Comparison of ENCODE assay signal across 22 cellular contexts in genomic region chr11:117087446-117087845, GRCh38. TPM values are rescaled to one million over a fixed set of nuclear protein-coding genes. Genes with fewer than 3 reads are reported as not detected.
A peak's percentile ranks its signal among the peaks of the same experiment; 100 is the strongest.
DNase-seq lines count a peak whose midpoint lies in the region; ATAC-seq, FAIRE-seq and TF ChIP-seq lines count a peak whose summit lies in the region.
"Had no signal": no experiment of that assay in that cellular context is flagged by ENCODE, and none has a peak within 500 bp of the region (broad histone marks: within the 10 kb centered on the region; RNA-seq: fewer than 3 reads in every experiment).

No MANE protein-coding gene starts in this region.

- CTCF ChIA-PET in CD8-positive, alpha-beta T cell (lab: Charles Lee): interaction anchor here (1.0 kb wide), 1 partner anchor 207 kb away, joined by 3 read pairs; no protein-coding TSS in a partner anchor

- no peaks in the 10 kb centered on the region for H3K9me3 ChIP-seq in CD8-positive, alpha-beta T cell (ENCODE audit: low read length)
- H3K9me3 ChIP-seq in astrocyte (ENCODE audit: insufficient read depth, low read depth, low read length): no peaks in the 10 kb centered on the region
- no peaks in the 10 kb centered on the region for H3K9me3 ChIP-seq in suprapubic skin
- H3K9me3 ChIP-seq: body of pancreas, colonic mucosa, heart left ventricle, transverse colon had no signal

- no peaks in the 10 kb centered on the region for H3K36me3 ChIP-seq in CD8-positive, alpha-beta T cell (ENCODE audit: insufficient read depth, low read length)
- H3K36me3 ChIP-seq in astrocyte (ENCODE audit: insufficient read depth, low read length) (no peaks in the 10 kb centered on the region), suprapubic skin (no peaks in the 10 kb centered on the region)
- H3K36me3 ChIP-seq: colonic mucosa, heart left ventricle, transverse colon had no signal

- H3K4me3 ChIP-seq in CD8-positive, alpha-beta T cell (ENCODE audit: low read depth, low read length): no peak overlapping the region
- H3K4me3 ChIP-seq in astrocyte (ENCODE audit: insufficient read depth, low read depth, low read length) (no peak overlapping the region), suprapubic skin (no peak overlapping the region)
- H3K4me3 ChIP-seq: body of pancreas, colonic mucosa, heart left ventricle, skin epidermis, transverse colon had no signal

- intact Hi-C loops in CD8-positive, alpha-beta T cell (cut with DNase I, micrococcal nuclease): no loop called here

- peaks cover 70% of the 10 kb centered on the region for H3K4me1 Mint-ChIP-seq in CD8-positive, alpha-beta T cell (ENCODE audit: low read depth)
- H3K4me1 Mint-ChIP-seq in IgD-negative memory B cell: peaks cover 51 to 63% (median 55%) of the 10 kb centered on the region in 3 donors
- peaks cover 36% of the 10 kb centered on the region for H3K4me1 Mint-ChIP-seq in astrocyte (ENCODE audit: low read depth, unreplicated experiment)
- H3K4me1 Mint-ChIP-seq in naive thymus-derived CD8-positive, alpha-beta T cell: peaks cover 33 to 81% (median 76%) of the 10 kb centered on the region in 4 donors

- no peak for TF ChIP-seq POLR2A in suprapubic skin (IDR thresholded peaks at IDR 0.05)

- H3K9ac ChIP-seq in astrocyte (ENCODE audit: low read length): no peak overlapping the region

- H3K27me3 Mint-ChIP-seq in CD8-positive, alpha-beta T cell (ENCODE audit: low read depth): no peaks in the 10 kb centered on the region
- H3K27me3 Mint-ChIP-seq in IgD-negative memory B cell (no peaks in the 10 kb centered on the region), astrocyte (ENCODE audit: low read depth, unreplicated experiment) (no peaks in the 10 kb centered on the region)
- no peaks in the 10 kb centered on the region for H3K27me3 Mint-ChIP-seq in naive thymus-derived CD8-positive, alpha-beta T cell
- H3K27me3 Mint-ChIP-seq: stimulated activated naive B cell treated with anti-CD40 and anti-IgM and Interleukin-4, amounts not matched to agents 10 μg/mL and 1 μg/mL and 100 μg/mL, for 72 hours had no signal

- H3K27me3 ChIP-seq in CD8-positive, alpha-beta T cell (ENCODE audit: insufficient read depth, low read length): no peaks in the 10 kb centered on the region
- no peaks in the 10 kb centered on the region for H3K27me3 ChIP-seq in astrocyte (ENCODE audit: insufficient read depth, low read length)
- H3K27me3 ChIP-seq in suprapubic skin: no peaks in the 10 kb centered on the region
- H3K27me3 ChIP-seq: body of pancreas, colonic mucosa, heart left ventricle, transverse colon had no signal

- TF ChIP-seq CTCF in CD8-positive, alpha-beta T cell (IDR thresholded peaks at IDR 0.05): no peak
- no peak for TF ChIP-seq CTCF in astrocyte (IDR thresholded peaks at IDR 0.05; ENCODE audit: insufficient read depth, low read depth, low read length)
- TF ChIP-seq CTCF in suprapubic skin (IDR thresholded peaks at IDR 0.05): no peak

- no peak for TF ChIP-seq EP300 in suprapubic skin (IDR thresholded peaks at IDR 0.05)

- no peak overlapping the region for H3K4me2 ChIP-seq in astrocyte (ENCODE audit: low read length)

- H2AFZ ChIP-seq in astrocyte (ENCODE audit: low read depth, low read length): no peak overlapping the region

- H3K4me1 ChIP-seq in CD8-positive, alpha-beta T cell (ENCODE audit: insufficient read depth, low read length): peaks cover 25% of the 10 kb centered on the region
- H3K4me1 ChIP-seq in astrocyte (ENCODE audit: insufficient read depth, low read length) (no peaks in the 10 kb centered on the region), suprapubic skin (peaks cover 22% of the 10 kb centered on the region)
- H3K4me1 ChIP-seq: colonic mucosa had no signal

- 59% methylated on average over 3 of the region's 3 CpGs for WGBS in suprapubic skin

- peaks cover 13% of the 10 kb centered on the region for H3K36me3 Mint-ChIP-seq in CD8-positive, alpha-beta T cell
- H3K36me3 Mint-ChIP-seq in IgD-negative memory B cell: peaks cover 7% of the 10 kb centered on the region
- H3K36me3 Mint-ChIP-seq in astrocyte (ENCODE audit: low read depth, unreplicated experiment): peaks cover 6% of the 10 kb centered on the region
- H3K36me3 Mint-ChIP-seq in naive thymus-derived CD8-positive, alpha-beta T cell: peaks cover 5 to 19% (median 6%) of the 10 kb centered on the region in 3 donors

- FAIRE-seq in astrocyte (lab: Jason Lieb, UNC): no peak
- FAIRE-seq: GM18507 had no signal

- no peaks in the 10 kb centered on the region for H3K9me3 Mint-ChIP-seq in CD8-positive, alpha-beta T cell
- H3K9me3 Mint-ChIP-seq in IgD-negative memory B cell (peaks cover 0 to 3% (median 0%) of the 10 kb centered on the region in 3 donors), astrocyte (ENCODE audit: unreplicated experiment) (no peaks in the 10 kb centered on the region)
- peaks cover 0 to 8% (median 0%) of the 10 kb centered on the region in 9 donors for H3K9me3 Mint-ChIP-seq in naive thymus-derived CD8-positive, alpha-beta T cell

- H3K79me2 ChIP-seq in astrocyte (ENCODE audit: insufficient read depth, low read length): peaks cover 63% of the 10 kb centered on the region

- H3K27ac Mint-ChIP-seq in CD8-positive, alpha-beta T cell: no peak overlapping the region
- H3K27ac Mint-ChIP-seq in IgD-negative memory B cell (peak overlapping the region in 2 of 3 donors; percentile 36 to 58), astrocyte (ENCODE audit: unreplicated experiment) (peak overlapping the region; percentile 68)
- peak overlapping the region in 9 of 10 donors; percentile 7 to 75 (median 42) for H3K27ac Mint-ChIP-seq in naive thymus-derived CD8-positive, alpha-beta T cell

- peak overlapping the region; percentile 13 for H3K4me3 Mint-ChIP-seq in CD8-positive, alpha-beta T cell
- H3K4me3 Mint-ChIP-seq in IgD-negative memory B cell: peak overlapping the region in 2 of 4 donors; percentile 9 to 18
- H3K4me3 Mint-ChIP-seq in astrocyte (ENCODE audit: unreplicated experiment): no peak overlapping the region
- H3K4me3 Mint-ChIP-seq in naive thymus-derived CD8-positive, alpha-beta T cell: peak overlapping the region in 7 of 10 donors; percentile 28 to 57 (median 36)
- H3K4me3 Mint-ChIP-seq: stimulated activated naive B cell treated with anti-CD40 and anti-IgM and Interleukin-4, amounts not matched to agents 10 μg/mL and 1 μg/mL and 100 μg/mL, for 72 hours had no signal

- DNase-seq in CD8-positive, alpha-beta T cell: no peak
- DNase-seq in astrocyte (ENCODE audit: low read depth): no peak
- peak in 2 of 10 donors; percentile 21 to 22 for DNase-seq in naive thymus-derived CD8-positive, alpha-beta T cell
- DNase-seq in NCI-H1092 (lab: John Stamatoyannopoulos, UW): no peak
- DNase-seq in KG1 (lab: John Stamatoyannopoulos, UW): no peak
- no peak for DNase-seq in suprapubic skin (ENCODE audit: low spot score in 2 of 2)
- DNase-seq: activated CD4-positive, alpha-beta T cell treated with anti-CD3 and anti-CD28 coated beads for 48 hours; body of pancreas; colonic mucosa; EL; heart left ventricle; IMR-90; NCI-H146; NCI-H2171 treated with DMSO at 0.1 percent for 48 hours; NCI-H526; stimulated activated CD4-positive, alpha-beta T cell treated with anti-CD3 and anti-CD28 coated beads, Interleukin-2, amount 100 ng/mL, for 24 hours; stimulated activated naive B cell treated with anti-CD40 and anti-IgM and Interleukin-4, amounts not matched to agents 10 μg/mL and 1 μg/mL and 100 μg/mL, for 72 hours; transverse colon had no signal

- no peak overlapping the region for H3K27ac ChIP-seq in CD8-positive, alpha-beta T cell (ENCODE audit: low read depth, low read length)
- H3K27ac ChIP-seq in astrocyte (ENCODE audit: low read depth, low read length) (no peak overlapping the region), suprapubic skin (no peak overlapping the region)
- H3K27ac ChIP-seq: body of pancreas, colonic mucosa, heart left ventricle, skin epidermis, transverse colon had no signal

- POLR2A ChIA-PET in CD8-positive, alpha-beta T cell (lab: Charles Lee): no interaction called here
- POLR2A ChIA-PET in naive thymus-derived CD8-positive, alpha-beta T cell (lab: Charles Lee): no interaction called here

- H4K20me1 ChIP-seq in astrocyte (ENCODE audit: insufficient read depth, low read length): peaks cover 67% of the 10 kb centered on the region

- peak; percentile 20 for ATAC-seq in CD8-positive, alpha-beta T cell
- ATAC-seq in naive thymus-derived CD8-positive, alpha-beta T cell: peak; percentile 60 to 67
- ATAC-seq in GM21528 (IDR thresholded peaks at IDR 0.05; ENCODE audit: low FRiP score, unreplicated experiment): no peak
- ATAC-seq: body of pancreas; stimulated activated naive B cell treated with anti-CD40 and anti-IgM and Interleukin-4, amounts not matched to agents 10 μg/mL and 1 μg/mL and 100 μg/mL, for 72 hours had no signal

RNA-seq across cellular contexts. Expression of gene SIK3, which starts 10.8 kb away (rescaled TPM):
- total RNA-seq in CD8-positive, alpha-beta T cell: 100 to 1,000 TPM in 1 of 2 experiments, 10 to 100 TPM in 1; 96.6 to 107 TPM
- polyA plus RNA-seq in IgD-negative memory B cell: 25.1 TPM
- 31.8 and 34.4 TPM in 2 replicates for total RNA-seq in astrocyte
- total RNA-seq in naive thymus-derived CD8-positive, alpha-beta T cell: 10 to 100 TPM; 63.4 to 69.2 TPM
- 10 to 100 TPM; 14.1 to 16.2 (median 15.2) TPM for polyA plus RNA-seq in naive thymus-derived CD8-positive, alpha-beta T cell
- 10 to 100 TPM; 31.6 to 60.8 (median 37.5) TPM for total RNA-seq in suprapubic skin

RNA-seq across cellular contexts. Expression of gene PAFAH1B2, which starts 56.6 kb away (rescaled TPM):
- total RNA-seq in CD8-positive, alpha-beta T cell: 10 to 100 TPM; 52.1 to 55.9 TPM
- polyA plus RNA-seq in IgD-negative memory B cell: 20.6 TPM
- total RNA-seq in astrocyte (139 and 142 TPM in 2 replicates), suprapubic skin (10 to 100 TPM; 58.0 to 67.5 (median 63.3) TPM)
- 10 to 100 TPM; 59.2 to 60.5 TPM for total RNA-seq in naive thymus-derived CD8-positive, alpha-beta T cell
- polyA plus RNA-seq in naive thymus-derived CD8-positive, alpha-beta T cell: 10 to 100 TPM; 14.4 to 19.5 (median 18.3) TPM
